ENCODE assay signal across 31 cellular contexts in genomic region chr19:54257116-54257480, GRCh38. TPM values are rescaled to one million over a fixed set of nuclear protein-coding genes. Genes with fewer than 3 reads are reported as not detected.
DNase-seq lines count a peak whose midpoint lies in the region; ATAC-seq and TF ChIP-seq lines count a peak whose summit lies in the region.
"Had no signal": no experiment of that assay in that cellular context is flagged by ENCODE, and none has a peak within 500 bp of the region (broad histone marks: within the 10 kb centered on the region; RNA-seq: fewer than 3 reads in every experiment).

TSS of gene LILRB5 (minus strand) at chr19:54257273. CDS start at chr19:54257193, 80 bp downstream.

- TF ChIP-seq CTCF in endodermal cell (conservative IDR thresholded peaks at IDR 0.05) (no peak), lower lobe of right lung (IDR thresholded peaks at IDR 0.05) (no peak), subcutaneous adipose tissue (IDR thresholded peaks at IDR 0.05; ENCODE audit: low read depth) (no peak)

- peaks cover 32 to 71% (median 46%) of the 10 kb centered on the region in 10 experiments for H3K4me1 ChIP-seq in BLaER1 treated with 17β-estradiol and CSF1 and Interleukin-3, amounts not matched to agents 10 nM and 100 nM
- H3K4me1 ChIP-seq in endodermal cell (ENCODE audit: control insufficient read depth, insufficient read depth, low read length) = no peaks in the 10 kb centered on the region
- H3K4me1 ChIP-seq in lower lobe of right lung = no peaks in the 10 kb centered on the region
- H3K4me1 ChIP-seq: BE2C, body of pancreas, foreskin keratinocyte, SJCRH30 had no signal

- H3K4me2 ChIP-seq in BLaER1 treated with 17β-estradiol and CSF1 and Interleukin-3, amounts not matched to agents 10 nM and 100 nM = peak within 1 kb of the TSS; percentile 45 to 95 (median 74)

- H3K27ac Mint-ChIP-seq in endodermal cell = no peak within 1 kb of the TSS
- H3K27ac Mint-ChIP-seq: activated naive CD8-positive, alpha-beta T cell treated with anti-CD3 and anti-CD28 coated beads for 36 hours; stimulated activated naive CD8-positive, alpha-beta T cell treated with anti-CD3 and anti-CD28 coated beads, Interleukin-15, Interleukin-2, amounts not matched to agents 100 ng/mL and 50 ng/mL, for 24 hours; T-cell had no signal

- WGBS in endodermal cell (ENCODE audit: insufficient coverage in 1 of 2, insufficient read length in 1 of 2), 2 experiments = 85 to 87% methylated on average over 5 to 9 of the region's 9 CpGs

- H4K20me1 ChIP-seq in BLaER1 treated with 17β-estradiol and CSF1 and Interleukin-3, amounts not matched to agents 10 nM and 100 nM = no peaks in the 10 kb centered on the region

- ATAC-seq in lower lobe of right lung = peak in 1 of 2 donors; percentile 15
- ATAC-seq in activated T-cell treated with anti-CD3 and anti-CD28 coated beads, Interleukin-2, amount 50 U/mL, for 4 hours = no peak
- no peak for ATAC-seq in HG03354 (IDR thresholded peaks at IDR 0.05; ENCODE audit: poor library complexity, severe bottlenecking, unreplicated experiment)
- ATAC-seq in HG02798 (IDR thresholded peaks at IDR 0.05; ENCODE audit: poor library complexity, unreplicated experiment) = no peak
- ATAC-seq: body of pancreas, foreskin keratinocyte, Panc1, T-cell had no signal

- intact Hi-C loops in lower lobe of right lung (cut with DNase I) = no loop called here

- DNase-seq in endodermal cell (peak; percentile 33), lower lobe of right lung (no peak), superior temporal gyrus (ENCODE audit: extremely low spot score) (no peak)
- DNase-seq in activated T-cell treated with anti-CD3 and anti-CD28 coated beads, Interleukin-2, amount 50 U/mL, for 4 hours = no peak
- DNase-seq: activated CD4-positive, alpha-beta T cell treated with anti-CD3 and anti-CD28 coated beads, Interleukin-2, amount 50 U/mL, for 4 hours; activated CD4-positive, CD25-positive, alpha-beta regulatory T cell; activated naive CD8-positive, alpha-beta T cell treated with anti-CD3 and anti-CD28 coated beads for 36 hours; BE2C; body of pancreas; effector memory CD4-positive, alpha-beta T cell; foreskin keratinocyte; GDM1; hypothalamus; KBM-7; MG63; NCI-H1417; occipital lobe; retina; SJCRH30; T-cell; upper lobe of left lung had no signal

- H3K27me3 ChIP-seq in BLaER1 treated with 17β-estradiol and CSF1 and Interleukin-3, amounts not matched to agents 10 nM and 100 nM = peaks cover 0 to 5% (median 0%) of the 10 kb centered on the region in 11 experiments; a peak in 1 of 22 replicates
- no peaks in the 10 kb centered on the region for H3K27me3 ChIP-seq in endodermal cell (ENCODE audit: control insufficient read depth, insufficient read depth, low read length, poor library complexity, severe bottlenecking)
- H3K27me3 ChIP-seq in lower lobe of right lung (ENCODE audit: low read depth) = peaks cover 36% of the 10 kb centered on the region
- H3K27me3 ChIP-seq: body of pancreas, foreskin keratinocyte had no signal

- no peaks in the 10 kb centered on the region for H3K4me1 Mint-ChIP-seq in endodermal cell
- no peaks in the 10 kb centered on the region for H3K4me1 Mint-ChIP-seq in activated T-cell treated with anti-CD3 and anti-CD28 coated beads, Interleukin-2, amount 50 U/mL, for 4 hours (ENCODE audit: low read depth)
- H3K4me1 Mint-ChIP-seq: activated naive CD8-positive, alpha-beta T cell treated with anti-CD3 and anti-CD28 coated beads for 36 hours; T-cell had no signal

- peak within 1 kb of the TSS in 7 of 11 experiments; percentile 0 to 64 (median 12); a peak in 10 of 22 replicates for H3K27ac ChIP-seq in BLaER1 treated with 17β-estradiol and CSF1 and Interleukin-3, amounts not matched to agents 10 nM and 100 nM
- H3K27ac ChIP-seq in endodermal cell (ENCODE audit: low read depth, low read length) (no peak within 1 kb of the TSS), lower lobe of right lung (no peak within 1 kb of the TSS)
- H3K27ac ChIP-seq: body of pancreas, foreskin keratinocyte, SJCRH30 had no signal

- peak within 1 kb of the TSS in 4 of 10 experiments; percentile 25 to 55 (median 50); a peak in 6 of 20 replicates for H3K4me3 ChIP-seq in BLaER1 treated with 17β-estradiol and CSF1 and Interleukin-3, amounts not matched to agents 10 nM and 100 nM
- H3K4me3 ChIP-seq in endodermal cell (ENCODE audit: low read length) (no peak within 1 kb of the TSS), lower lobe of right lung (peak within 1 kb of the TSS; percentile 21)
- H3K4me3 ChIP-seq: body of pancreas, MG63, SJCRH30 had no signal

- H3K9me3 Mint-ChIP-seq in endodermal cell = no peaks in the 10 kb centered on the region
- H3K9me3 Mint-ChIP-seq in activated T-cell treated with anti-CD3 and anti-CD28 coated beads, Interleukin-2, amount 50 U/mL, for 4 hours = no peaks in the 10 kb centered on the region
- H3K9me3 Mint-ChIP-seq: activated naive CD8-positive, alpha-beta T cell treated with anti-CD3 and anti-CD28 coated beads for 36 hours; stimulated activated naive CD8-positive, alpha-beta T cell treated with anti-CD3 and anti-CD28 coated beads, Interleukin-15, Interleukin-2, amounts not matched to agents 100 ng/mL and 50 ng/mL, for 24 hours; T-cell had no signal

- H3K4me3 Mint-ChIP-seq in endodermal cell = no peak within 1 kb of the TSS
- H3K4me3 Mint-ChIP-seq in activated T-cell treated with anti-CD3 and anti-CD28 coated beads, Interleukin-2, amount 50 U/mL, for 4 hours = no peak within 1 kb of the TSS
- H3K4me3 Mint-ChIP-seq: activated naive CD8-positive, alpha-beta T cell treated with anti-CD3 and anti-CD28 coated beads for 36 hours; stimulated activated naive CD8-positive, alpha-beta T cell treated with anti-CD3 and anti-CD28 coated beads, Interleukin-15, Interleukin-2, amounts not matched to agents 100 ng/mL and 50 ng/mL, for 24 hours; T-cell had no signal

- H3K9me3 ChIP-seq in BLaER1 treated with 17β-estradiol and CSF1 and Interleukin-3, amounts not matched to agents 10 nM and 100 nM (replicated peaks in 1 of 11) = no peaks in the 10 kb centered on the region
- H3K9me3 ChIP-seq in endodermal cell (ENCODE audit: control insufficient read depth, low read length) = no peaks in the 10 kb centered on the region
- H3K9me3 ChIP-seq in lower lobe of right lung = no peaks in the 10 kb centered on the region
- H3K9me3 ChIP-seq: BE2C, body of pancreas, MG63, SJCRH30, upper lobe of left lung had no signal

- H3K27me3 Mint-ChIP-seq in endodermal cell (ENCODE audit: insufficient read depth) = peaks cover 5% of the 10 kb centered on the region
- peaks cover 10% of the 10 kb centered on the region for H3K27me3 Mint-ChIP-seq in activated T-cell treated with anti-CD3 and anti-CD28 coated beads, Interleukin-2, amount 50 U/mL, for 4 hours (ENCODE audit: low read depth)

- H3K36me3 ChIP-seq in BLaER1 treated with 17β-estradiol and CSF1 and Interleukin-3, amounts not matched to agents 10 nM and 100 nM = peaks cover 0 to 15% (median 0%) of the 10 kb centered on the region in 11 experiments; a peak in 3 of 22 replicates
- H3K36me3 ChIP-seq in endodermal cell (ENCODE audit: control insufficient read depth, insufficient read depth, low read length) (no peaks in the 10 kb centered on the region), lower lobe of right lung (no peaks in the 10 kb centered on the region)
- H3K36me3 ChIP-seq: BE2C, MG63, SJCRH30, upper lobe of left lung had no signal

- peak within 1 kb of the TSS in 7 of 11 experiments; percentile 3 to 88 (median 24); a peak in 8 of 22 replicates for H3K9ac ChIP-seq in BLaER1 treated with 17β-estradiol and CSF1 and Interleukin-3, amounts not matched to agents 10 nM and 100 nM
- no peak within 1 kb of the TSS for H3K9ac ChIP-seq in endodermal cell (ENCODE audit: extremely low read depth, low read length, poor library complexity, severe bottlenecking)

- no peaks in the 10 kb centered on the region for H3K36me3 Mint-ChIP-seq in endodermal cell (ENCODE audit: low read depth)
- no peaks in the 10 kb centered on the region for H3K36me3 Mint-ChIP-seq in activated T-cell treated with anti-CD3 and anti-CD28 coated beads, Interleukin-2, amount 50 U/mL, for 4 hours (ENCODE audit: insufficient read depth)
- H3K36me3 Mint-ChIP-seq: activated naive CD8-positive, alpha-beta T cell treated with anti-CD3 and anti-CD28 coated beads for 36 hours; T-cell had no signal

RNA-seq across cellular contexts. Expression of gene LILRB5, which starts in this region (rescaled TPM):
- total RNA-seq in endodermal cell (not detected), lower lobe of right lung (16.0 TPM), subcutaneous adipose tissue (10 to 100 TPM; 46.2 to 62.3 (median 54.8) TPM)
- not detected for polyA plus RNA-seq in endodermal cell (2013, experiment 1 of 2)
- polyA plus RNA-seq in endodermal cell (2013, experiment 2 of 2) = not detected
- total RNA-seq in activated T-cell treated with anti-CD3 and anti-CD28 coated beads, Interleukin-2, amount 50 U/mL, for 4 hours = not detected
- total RNA-seq: activated naive CD8-positive, alpha-beta T cell treated with anti-CD3 and anti-CD28 coated beads for 36 hours; foreskin keratinocyte; HT-29; lung microvascular endothelial cell; myocyte; NCI-H460 had no signal
- polyA plus RNA-seq: foreskin keratinocyte had no signal

Comparison
In these comparisons a context has a peak if more than half of its experiments do, and no peak if none do; other contexts are left out.
1. RNA of gene LILRB5 (total RNA-seq): 46.2 to 62.3 TPM in subcutaneous adipose tissue and 16.0 TPM in lower lobe of right lung (single experiment); not detected in activated T-cell treated with anti-CD3 and anti-CD28 coated beads, Interleukin-2, amount 50 U/mL, for 4 hours and not detected in endodermal cell; every median in the first group is over 10 times any median in the second.
2. Peak in DNase-seq in endodermal cell; RNA of the gene not detected or under 1 TPM.
3. H3K27ac ChIP-seq: peak in BLaER1 treated with 17β-estradiol and CSF1 and Interleukin-3, amounts not matched to agents 10 nM and 100 nM (7 of 11); none in endodermal cell (single experiment) and lower lobe of right lung (single experiment).